ENCODE assay signal across 8 cellular contexts in the genomic region with DNA sequence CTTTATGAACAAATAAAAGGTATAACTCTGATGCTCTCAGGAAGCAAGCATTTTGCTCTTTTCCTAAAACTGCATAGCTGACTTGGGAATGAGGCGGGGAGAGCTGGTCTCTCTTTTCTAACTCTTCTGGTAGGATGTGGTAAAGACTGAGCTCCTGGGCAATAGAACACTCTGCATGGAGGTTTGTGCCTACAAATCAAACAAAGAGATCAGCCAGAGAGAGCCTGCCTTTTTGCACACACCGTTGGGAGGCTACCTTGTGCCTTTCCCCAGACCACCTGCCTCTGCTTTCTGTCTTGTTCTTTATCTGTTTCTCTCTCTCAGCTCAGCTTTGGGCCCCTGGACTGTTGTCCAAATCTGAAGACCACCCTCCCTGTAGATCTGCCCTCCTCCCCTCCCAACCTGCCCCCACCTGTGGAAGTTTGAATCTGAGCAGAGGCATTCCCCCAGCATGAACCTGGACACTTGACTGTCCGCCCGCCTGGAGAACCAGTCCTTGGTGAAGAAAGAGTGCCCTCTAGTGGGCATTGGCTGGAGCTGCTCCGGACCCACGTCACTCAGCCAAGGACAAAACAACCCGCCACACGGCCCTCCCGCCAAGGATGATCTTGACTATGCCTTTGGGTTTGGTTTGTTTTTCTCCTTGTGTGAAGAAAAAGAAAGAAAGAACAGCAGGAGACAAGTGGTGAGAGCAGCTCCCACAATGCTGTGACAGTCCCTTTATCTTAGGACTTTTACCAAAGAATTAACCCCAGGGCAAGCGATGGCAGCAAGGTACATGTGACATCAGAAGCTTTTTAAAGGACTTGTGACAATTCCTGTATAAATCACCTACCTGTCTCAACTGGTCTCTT.
DNase-seq lines count a peak whose midpoint lies in the region; ATAC-seq and TF ChIP-seq lines count a peak whose summit lies in the region.

No MANE protein-coding gene starts in this region.

- H3K9ac ChIP-seq in fibroblast of lung (ENCODE audit: insufficient read depth, low read length) = no peak overlapping the region

- H3K4me3 ChIP-seq in OCI-LY7 (ENCODE audit: low read depth, low read length, poor library complexity, severe bottlenecking) (no peak overlapping the region), fibroblast of lung (replicated peaks in 1 of 4; ENCODE audit: control extremely low read depth in 1 of 4, insufficient read depth in 1 of 4, low read depth in 3 of 4, low read length in 4 of 4) (no peak overlapping the region)

- no peak overlapping the region for H3K4me3 Mint-ChIP-seq in activated T-cell treated with anti-CD3 and anti-CD28 coated beads, Interleukin-2, amount 50 U/mL, for 24 hours
- H3K4me3 Mint-ChIP-seq in naive thymus-derived CD8-positive, alpha-beta T cell = peak overlapping the region in 1 of 10 donors; percentile 13

- H4K20me1 ChIP-seq in OCI-LY7 (ENCODE audit: insufficient read depth, low read length) = no peaks in the 10 kb centered on the region
- no peaks in the 10 kb centered on the region for H4K20me1 ChIP-seq in fibroblast of lung (ENCODE audit: control insufficient read depth, extremely low read depth, insufficient read depth, low read length)

- BruUV-seq in OCI-LY7 (replicated peaks; lab: Mats Ljungman, UMichigan) = no TSS peak

- POLR2A ChIA-PET in OCI-LY7 (lab: Charles Lee) = interaction anchor here (0.6 kb wide), 1 partner anchor 33 kb away, joined by 3 read pairs; no protein-coding TSS in a partner anchor
- POLR2A ChIA-PET in naive thymus-derived CD8-positive, alpha-beta T cell (lab: Charles Lee) = no interaction called here

- intact Hi-C loops in OCI-LY7 (cut with micrococcal nuclease; ENCODE audit: unreplicated experiment) = loop anchor here (1.0 to 5.0 kb wide), 2 partner anchors 1377 to 1425 kb away; no protein-coding TSS in a partner anchor

- H3K27ac ChIP-seq in OCI-LY7 (ENCODE audit: low read depth, low read length, poor library complexity, severe bottlenecking) (no peak overlapping the region), fibroblast of lung (ENCODE audit: insufficient read depth, low read length) (no peak overlapping the region)

- H3K4me1 ChIP-seq in OCI-LY7 (ENCODE audit: insufficient read depth, low read length, poor library complexity, severe bottlenecking) = no peaks in the 10 kb centered on the region
- peaks cover 6% of the 10 kb centered on the region for H3K4me1 ChIP-seq in fibroblast of lung (ENCODE audit: control insufficient read depth, extremely low read depth, insufficient read depth, low read length)

- H3K36me3 ChIP-seq in OCI-LY7 (ENCODE audit: insufficient read depth, low read length) = no peaks in the 10 kb centered on the region
- no peaks in the 10 kb centered on the region for H3K36me3 ChIP-seq in fibroblast of lung (ENCODE audit: control insufficient read depth, insufficient read depth, low read length)

- no peaks in the 10 kb centered on the region for H3K9me2 ChIP-seq in OCI-LY7 (ENCODE audit: insufficient read depth, low read length)

- H2AFZ ChIP-seq in OCI-LY7 (ENCODE audit: low read length) (no peak overlapping the region), fibroblast of lung (ENCODE audit: low read length) (no peak overlapping the region)

- no peaks in the 10 kb centered on the region for H3K36me3 Mint-ChIP-seq in activated T-cell treated with anti-CD3 and anti-CD28 coated beads, Interleukin-2, amount 50 U/mL, for 24 hours (ENCODE audit: low read depth)
- no peaks in the 10 kb centered on the region for H3K36me3 Mint-ChIP-seq in naive thymus-derived CD8-positive, alpha-beta T cell

- TF ChIP-seq CTCF in OCI-LY7 (conservative IDR thresholded peaks at IDR 0.05; ENCODE audit: low read length) (peak; percentile 90), fibroblast of lung (conservative IDR thresholded peaks at IDR 0.05 in 1 of 2, IDR thresholded peaks at IDR 0.05 in 1 of 2; ENCODE audit: low read depth in 1 of 2, low read length in 2 of 2) (peak; percentile 93)

- no peak overlapping the region for H3K27ac Mint-ChIP-seq in activated T-cell treated with anti-CD3 and anti-CD28 coated beads, Interleukin-2, amount 50 U/mL, for 24 hours
- H3K27ac Mint-ChIP-seq in naive thymus-derived CD8-positive, alpha-beta T cell = no peak overlapping the region

- no peak overlapping the region for H3K4me2 ChIP-seq in OCI-LY7 (ENCODE audit: low read length)
- H3K4me2 ChIP-seq in fibroblast of lung (ENCODE audit: extremely low read depth, insufficient read depth, low read length) = peak overlapping the region; percentile 33

- peaks cover 4% of the 10 kb centered on the region for H3K4me1 Mint-ChIP-seq in activated T-cell treated with anti-CD3 and anti-CD28 coated beads, Interleukin-2, amount 50 U/mL, for 24 hours (ENCODE audit: low read depth)
- H3K4me1 Mint-ChIP-seq in naive thymus-derived CD8-positive, alpha-beta T cell = peaks cover 2 to 7% (median 4%) of the 10 kb centered on the region in 4 donors

- H3K9me3 ChIP-seq in OCI-LY7 (ENCODE audit: low read length) (no peaks in the 10 kb centered on the region), fibroblast of lung (ENCODE audit: control insufficient read depth, insufficient read depth, low read depth, low read length) (no peaks in the 10 kb centered on the region)

- H3K9me3 Mint-ChIP-seq in activated T-cell treated with anti-CD3 and anti-CD28 coated beads, Interleukin-2, amount 50 U/mL, for 24 hours = no peaks in the 10 kb centered on the region
- H3K9me3 Mint-ChIP-seq in naive thymus-derived CD8-positive, alpha-beta T cell = no peaks in the 10 kb centered on the region

- ATAC-seq in GM21529 (IDR thresholded peaks at IDR 0.05; ENCODE audit: unreplicated experiment) = peak; percentile 97
- ATAC-seq in naive thymus-derived CD8-positive, alpha-beta T cell = peak; percentile 46 to 54

- CTCF ChIA-PET in OCI-LY7 (lab: Charles Lee; ENCODE audit: unreplicated experiment) = no interaction called here

- no peaks in the 10 kb centered on the region for H3K27me3 ChIP-seq in fibroblast of lung (ENCODE audit: control insufficient read depth, insufficient read depth, low read length)

- DNase-seq in DMS53 treated with DMSO at 0.1 percent for 48 hours (lab: John Stamatoyannopoulos, UW; ENCODE audit: unreplicated experiment) (peak; percentile 55), HuH-7 (ENCODE audit: low spot score) (peak; percentile 80), OCI-LY7 (ENCODE audit: low spot score) (peak; percentile 70), fibroblast of lung (ENCODE audit: low read depth in 2 of 2) (peak; percentile 62 to 84)
- DNase-seq in activated T-cell treated with anti-CD3 and anti-CD28 coated beads, Interleukin-2, amount 50 U/mL, for 24 hours = peak; percentile 70
- DNase-seq in naive thymus-derived CD8-positive, alpha-beta T cell = peak; percentile 23 to 71 (median 38)
- DNase-seq in stimulated activated naive CD4-positive, alpha-beta T cell treated with Interleukin-2 at 50 U/mL for 16 hours (lab: John Stamatoyannopoulos, UW) = peak; percentile 13

- peaks cover 6% of the 10 kb centered on the region for H3K27me3 Mint-ChIP-seq in activated T-cell treated with anti-CD3 and anti-CD28 coated beads, Interleukin-2, amount 50 U/mL, for 24 hours
- peaks cover 7 to 15% (median 11%) of the 10 kb centered on the region in 5 donors for H3K27me3 Mint-ChIP-seq in naive thymus-derived CD8-positive, alpha-beta T cell

- H3K79me2 ChIP-seq in OCI-LY7 (ENCODE audit: insufficient read depth, low read depth, low read length) = no peaks in the 10 kb centered on the region
- no peaks in the 10 kb centered on the region for H3K79me2 ChIP-seq in fibroblast of lung (ENCODE audit: control insufficient read depth, insufficient read depth, low read length)

Comparison
In these comparisons a context has a peak if more than half of its experiments do, and no peak if none do; other contexts are left out.
1. DNase-seq: peak in every context shown above with its lines; median percentile 80 in HuH-7; 73 in fibroblast of lung; 70 in OCI-LY7; 70 in activated T-cell treated with anti-CD3 and anti-CD28 coated beads, Interleukin-2, amount 50 U/mL, for 24 hours; 55 in DMS53 treated with DMSO at 0.1 percent for 48 hours; 38 in naive thymus-derived CD8-positive, alpha-beta T cell; 13 in stimulated activated naive CD4-positive, alpha-beta T cell treated with Interleukin-2 at 50 U/mL for 16 hours.